12 cellular contexts compared by ENCODE assay signal in the genomic region with DNA sequence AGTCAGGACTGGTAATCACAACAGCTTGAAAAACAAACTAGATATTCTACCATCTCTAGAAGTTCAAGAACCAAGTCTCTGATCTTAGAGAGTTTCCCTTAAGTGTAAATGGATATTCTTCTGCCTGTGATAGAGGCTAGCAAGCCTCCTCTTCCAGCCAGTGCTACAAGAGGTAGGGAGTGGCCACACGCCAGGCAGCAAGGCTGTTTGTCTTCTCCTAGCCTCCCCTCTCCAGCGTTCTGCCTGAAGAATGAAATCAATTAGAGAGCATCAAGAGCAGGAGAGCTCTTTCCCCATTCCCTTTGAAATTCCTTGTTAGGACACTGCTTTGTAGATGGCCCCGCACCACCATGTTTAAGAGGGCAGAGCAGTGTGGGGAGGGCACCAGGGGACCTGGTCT. TPM values are rescaled to one million over a fixed set of nuclear protein-coding genes. Genes with fewer than 3 reads are reported as not detected.
DNase-seq lines count a peak whose midpoint lies in the region; ATAC-seq, FAIRE-seq and TF ChIP-seq lines count a peak whose summit lies in the region.
"Had no signal": no experiment of that assay in that cellular context is flagged by ENCODE, and none has a peak within 500 bp of the region (broad histone marks: within the 10 kb centered on the region; RNA-seq: fewer than 3 reads in every experiment).

No MANE protein-coding gene starts in this region.

- no peaks in the 10 kb centered on the region for H3K36me3 ChIP-seq in OCI-LY3 (replicated peaks; ENCODE audit: low read depth, low read length)
- H3K36me3 ChIP-seq in muscle layer of duodenum (ENCODE audit: control insufficient read depth in 1 of 2, insufficient read depth in 2 of 2, low read length in 2 of 2): no peaks in the 10 kb centered on the region
- H3K36me3 ChIP-seq in suprapubic skin: no peaks in the 10 kb centered on the region
- H3K36me3 ChIP-seq: ovary had no signal

- H3K9ac ChIP-seq in OCI-LY3 (ENCODE audit: low read length): peak overlapping the region; percentile 85

- H2AFZ ChIP-seq in OCI-LY3 (ENCODE audit: low read depth, low read length): no peak overlapping the region

- H3K4me1 ChIP-seq in OCI-LY3 (ENCODE audit: low read length) (peaks cover 98% of the 10 kb centered on the region), muscle layer of duodenum (ENCODE audit: control insufficient read depth in 1 of 2, insufficient read depth in 2 of 2, low read length in 2 of 2) (peaks cover 25 to 36% of the 10 kb centered on the region in 2 donors), suprapubic skin (peaks cover 15% of the 10 kb centered on the region)

- H3K27me3 ChIP-seq in OCI-LY3 (ENCODE audit: low read depth, low read length): no peaks in the 10 kb centered on the region
- no peaks in the 10 kb centered on the region for H3K27me3 ChIP-seq in muscle layer of duodenum (ENCODE audit: low read depth, low read length)
- no peaks in the 10 kb centered on the region for H3K27me3 ChIP-seq in suprapubic skin
- H3K27me3 ChIP-seq: ovary had no signal

- FAIRE-seq in GM18507 (lab: Jason Lieb, UNC) (peak; percentile 15), frontal cortex (lab: Jason Lieb, UNC) (no peak)

- no peak for TF ChIP-seq EP300 in suprapubic skin (IDR thresholded peaks at IDR 0.05)

- peak overlapping the region; percentile 72 for H3K4me2 ChIP-seq in OCI-LY3 (ENCODE audit: low read length)

- WGBS in suprapubic skin: 89% methylated on average over 3 of the region's 3 CpGs

- no peaks in the 10 kb centered on the region for H4K20me1 ChIP-seq in OCI-LY3 (ENCODE audit: insufficient read depth, low read length)

- no peak for TF ChIP-seq POLR2A in suprapubic skin (IDR thresholded peaks at IDR 0.05)

- H3K9me3 ChIP-seq in OCI-LY3 (ENCODE audit: insufficient read depth, low read length) (no peaks in the 10 kb centered on the region), muscle layer of duodenum (ENCODE audit: control insufficient read depth in 1 of 2, low read length in 2 of 2) (no peaks in the 10 kb centered on the region), suprapubic skin (no peaks in the 10 kb centered on the region)
- H3K9me3 ChIP-seq: ovary had no signal

- H3K4me3 ChIP-seq in OCI-LY3 (ENCODE audit: low read length): peak overlapping the region; percentile 45
- H3K4me3 ChIP-seq in muscle layer of duodenum (ENCODE audit: low read depth in 1 of 2, low read length in 2 of 2): no peak overlapping the region
- no peak overlapping the region for H3K4me3 ChIP-seq in suprapubic skin
- H3K4me3 ChIP-seq: ovary had no signal

- DNase-seq in GM18507 (ENCODE audit: extremely low spot score, insufficient read length, low read depth): no peak
- no peak for DNase-seq in suprapubic skin (ENCODE audit: low spot score in 2 of 2)
- no peak for DNase-seq in frontal cortex (ENCODE audit: low spot score in 2 of 2)
- DNase-seq: Calu3, H7, NCI-H1092 treated with DMSO at 0.1 percent for 48 hours, ovary had no signal

- ATAC-seq in GM21515 (IDR thresholded peaks at IDR 0.05; ENCODE audit: unreplicated experiment) (peak; percentile 5), HG03442 (IDR thresholded peaks at IDR 0.05; ENCODE audit: unreplicated experiment) (no peak)

- H3K79me2 ChIP-seq in OCI-LY3 (ENCODE audit: low read length): peaks cover 41% of the 10 kb centered on the region

- H3K27ac ChIP-seq in OCI-LY3 (ENCODE audit: low read length) (peak overlapping the region; percentile 100), muscle layer of duodenum (ENCODE audit: low read length) (peak overlapping the region; percentile 16), suprapubic skin (no peak overlapping the region)
- H3K27ac ChIP-seq: HL-60, ovary had no signal

- no peak for TF ChIP-seq CTCF in OCI-LY3 (IDR thresholded peaks at IDR 0.05; ENCODE audit: low read depth, low read length)
- no peak for TF ChIP-seq CTCF in suprapubic skin (IDR thresholded peaks at IDR 0.05)

RNA-seq across cellular contexts. Expression of gene RAP1A, which starts 19.3 kb away (rescaled TPM):
- total RNA-seq in suprapubic skin: 10 to 100 TPM; 31.0 to 38.4 (median 35.3) TPM
- total RNA-seq in frontal cortex: 35.1 TPM
